2 cellular contexts compared by ENCODE assay signal in the genomic region with DNA sequence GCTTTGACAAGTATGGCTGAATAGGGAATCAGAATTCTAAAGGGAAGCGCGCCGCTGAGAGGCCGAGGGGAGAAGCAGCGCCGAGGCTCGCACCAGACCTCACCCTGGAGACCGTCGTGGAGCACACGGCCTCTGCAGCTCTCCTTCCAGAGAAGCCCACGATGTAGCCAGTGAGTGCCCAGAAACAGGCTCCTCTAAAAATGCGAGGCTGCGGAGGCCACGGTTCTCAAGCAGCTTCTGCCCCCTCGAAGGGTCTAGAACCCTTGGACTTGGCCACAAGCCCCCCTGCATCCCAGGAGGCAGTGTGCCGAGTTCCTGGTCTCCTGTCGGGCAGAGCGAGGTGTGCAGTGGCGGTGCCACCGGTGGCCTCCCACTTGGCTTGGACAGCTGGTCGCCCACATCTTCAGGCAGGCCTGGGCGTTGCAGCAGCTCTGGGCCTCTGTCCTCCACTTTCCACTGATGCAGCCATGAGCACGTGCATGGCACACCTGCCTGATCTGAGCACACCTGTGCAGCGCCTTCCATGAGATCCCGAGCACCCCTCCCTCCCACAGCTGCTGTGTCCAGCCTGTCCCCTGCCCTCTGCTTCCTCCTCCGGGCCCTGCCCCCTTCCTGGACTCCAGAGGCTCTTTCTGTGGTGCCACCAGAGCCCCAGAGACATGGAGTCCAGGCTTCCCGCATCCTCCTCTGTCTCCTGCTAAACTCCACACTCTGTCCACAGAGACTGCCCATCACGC.
TF ChIP-seq lines count a peak whose summit lies in the region.

No MANE protein-coding gene starts in this region.

TF ChIP-seq in K562, 482 proteins besides CTCF, POLR2A, EP300 and RAD21:
- TF ChIP-seq NFATC3 (IDR thresholded peaks at IDR 0.05): no peak
- TF ChIP-seq YY1 (IDR thresholded peaks at IDR 0.05; ENCODE audit: borderline replicate concordance in 1 of 3, control insufficient read depth in 1 of 3, extremely low read depth in 1 of 3, insufficient read depth in 3 of 3, insufficient read length in 1 of 3, insufficient replicate concordance in 2 of 3, low read depth in 1 of 3, low read length in 2 of 3): peak in 1 of 3 experiments; percentile 16

TF ChIP-seq in H1, 55 proteins besides CTCF, POLR2A, EP300 and RAD21:
- TF ChIP-seq FOSL1 (IDR thresholded peaks at IDR 0.05; ENCODE audit: insufficient read depth, low read depth, low read length) (no peak), TEAD4 (IDR thresholded peaks at IDR 0.05; ENCODE audit: low read depth, low read length) (no peak), CTBP2 (IDR thresholded peaks at IDR 0.05; ENCODE audit: borderline replicate concordance, insufficient read depth, insufficient read length, low read length) (no peak), ZNF274 (IDR thresholded peaks at IDR 0.05; ENCODE audit: borderline replicate concordance, extremely low read depth, low read length) (no peak), E2F6 (IDR thresholded peaks at IDR 0.05) (no peak), BCL11A (IDR thresholded peaks at IDR 0.05; ENCODE audit: low read depth in 2 of 2, low read length in 2 of 2) (no peak), RNF2 (IDR thresholded peaks at IDR 0.05; ENCODE audit: borderline replicate concordance, low read depth, low read length, missing control alignments, poor library complexity, severe bottlenecking) (no peak), CEBPB (IDR thresholded peaks at IDR 0.05; ENCODE audit: low read depth, low read length) (no peak), SUZ12 (IDR thresholded peaks at IDR 0.05; ENCODE audit: low read length) (no peak), RXRA (IDR thresholded peaks at IDR 0.05; ENCODE audit: insufficient read depth, low read depth, low read length) (no peak), SP1 (IDR thresholded peaks at IDR 0.05; ENCODE audit: low read depth, low read length) (no peak), BRCA1 (IDR thresholded peaks at IDR 0.05; ENCODE audit: low read depth, low read length) (no peak)
- TF ChIP-seq, protein P1, sequence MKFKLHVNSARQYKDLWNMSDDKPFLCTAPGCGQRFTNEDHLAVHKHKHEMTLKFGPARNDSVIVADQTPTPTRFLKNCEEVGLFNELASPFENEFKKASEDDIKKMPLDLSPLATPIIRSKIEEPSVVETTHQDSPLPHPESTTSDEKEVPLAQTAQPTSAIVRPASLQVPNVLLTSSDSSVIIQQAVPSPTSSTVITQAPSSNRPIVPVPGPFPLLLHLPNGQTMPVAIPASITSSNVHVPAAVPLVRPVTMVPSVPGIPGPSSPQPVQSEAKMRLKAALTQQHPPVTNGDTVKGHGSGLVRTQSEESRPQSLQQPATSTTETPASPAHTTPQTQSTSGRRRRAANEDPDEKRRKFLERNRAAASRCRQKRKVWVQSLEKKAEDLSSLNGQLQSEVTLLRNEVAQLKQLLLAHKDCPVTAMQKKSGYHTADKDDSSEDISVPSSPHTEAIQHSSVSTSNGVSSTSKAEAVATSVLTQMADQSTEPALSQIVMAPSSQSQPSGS (IDR thresholded peaks at IDR 0.05; ENCODE audit: low read length): no peak
- TF ChIP-seq, protein P2, sequence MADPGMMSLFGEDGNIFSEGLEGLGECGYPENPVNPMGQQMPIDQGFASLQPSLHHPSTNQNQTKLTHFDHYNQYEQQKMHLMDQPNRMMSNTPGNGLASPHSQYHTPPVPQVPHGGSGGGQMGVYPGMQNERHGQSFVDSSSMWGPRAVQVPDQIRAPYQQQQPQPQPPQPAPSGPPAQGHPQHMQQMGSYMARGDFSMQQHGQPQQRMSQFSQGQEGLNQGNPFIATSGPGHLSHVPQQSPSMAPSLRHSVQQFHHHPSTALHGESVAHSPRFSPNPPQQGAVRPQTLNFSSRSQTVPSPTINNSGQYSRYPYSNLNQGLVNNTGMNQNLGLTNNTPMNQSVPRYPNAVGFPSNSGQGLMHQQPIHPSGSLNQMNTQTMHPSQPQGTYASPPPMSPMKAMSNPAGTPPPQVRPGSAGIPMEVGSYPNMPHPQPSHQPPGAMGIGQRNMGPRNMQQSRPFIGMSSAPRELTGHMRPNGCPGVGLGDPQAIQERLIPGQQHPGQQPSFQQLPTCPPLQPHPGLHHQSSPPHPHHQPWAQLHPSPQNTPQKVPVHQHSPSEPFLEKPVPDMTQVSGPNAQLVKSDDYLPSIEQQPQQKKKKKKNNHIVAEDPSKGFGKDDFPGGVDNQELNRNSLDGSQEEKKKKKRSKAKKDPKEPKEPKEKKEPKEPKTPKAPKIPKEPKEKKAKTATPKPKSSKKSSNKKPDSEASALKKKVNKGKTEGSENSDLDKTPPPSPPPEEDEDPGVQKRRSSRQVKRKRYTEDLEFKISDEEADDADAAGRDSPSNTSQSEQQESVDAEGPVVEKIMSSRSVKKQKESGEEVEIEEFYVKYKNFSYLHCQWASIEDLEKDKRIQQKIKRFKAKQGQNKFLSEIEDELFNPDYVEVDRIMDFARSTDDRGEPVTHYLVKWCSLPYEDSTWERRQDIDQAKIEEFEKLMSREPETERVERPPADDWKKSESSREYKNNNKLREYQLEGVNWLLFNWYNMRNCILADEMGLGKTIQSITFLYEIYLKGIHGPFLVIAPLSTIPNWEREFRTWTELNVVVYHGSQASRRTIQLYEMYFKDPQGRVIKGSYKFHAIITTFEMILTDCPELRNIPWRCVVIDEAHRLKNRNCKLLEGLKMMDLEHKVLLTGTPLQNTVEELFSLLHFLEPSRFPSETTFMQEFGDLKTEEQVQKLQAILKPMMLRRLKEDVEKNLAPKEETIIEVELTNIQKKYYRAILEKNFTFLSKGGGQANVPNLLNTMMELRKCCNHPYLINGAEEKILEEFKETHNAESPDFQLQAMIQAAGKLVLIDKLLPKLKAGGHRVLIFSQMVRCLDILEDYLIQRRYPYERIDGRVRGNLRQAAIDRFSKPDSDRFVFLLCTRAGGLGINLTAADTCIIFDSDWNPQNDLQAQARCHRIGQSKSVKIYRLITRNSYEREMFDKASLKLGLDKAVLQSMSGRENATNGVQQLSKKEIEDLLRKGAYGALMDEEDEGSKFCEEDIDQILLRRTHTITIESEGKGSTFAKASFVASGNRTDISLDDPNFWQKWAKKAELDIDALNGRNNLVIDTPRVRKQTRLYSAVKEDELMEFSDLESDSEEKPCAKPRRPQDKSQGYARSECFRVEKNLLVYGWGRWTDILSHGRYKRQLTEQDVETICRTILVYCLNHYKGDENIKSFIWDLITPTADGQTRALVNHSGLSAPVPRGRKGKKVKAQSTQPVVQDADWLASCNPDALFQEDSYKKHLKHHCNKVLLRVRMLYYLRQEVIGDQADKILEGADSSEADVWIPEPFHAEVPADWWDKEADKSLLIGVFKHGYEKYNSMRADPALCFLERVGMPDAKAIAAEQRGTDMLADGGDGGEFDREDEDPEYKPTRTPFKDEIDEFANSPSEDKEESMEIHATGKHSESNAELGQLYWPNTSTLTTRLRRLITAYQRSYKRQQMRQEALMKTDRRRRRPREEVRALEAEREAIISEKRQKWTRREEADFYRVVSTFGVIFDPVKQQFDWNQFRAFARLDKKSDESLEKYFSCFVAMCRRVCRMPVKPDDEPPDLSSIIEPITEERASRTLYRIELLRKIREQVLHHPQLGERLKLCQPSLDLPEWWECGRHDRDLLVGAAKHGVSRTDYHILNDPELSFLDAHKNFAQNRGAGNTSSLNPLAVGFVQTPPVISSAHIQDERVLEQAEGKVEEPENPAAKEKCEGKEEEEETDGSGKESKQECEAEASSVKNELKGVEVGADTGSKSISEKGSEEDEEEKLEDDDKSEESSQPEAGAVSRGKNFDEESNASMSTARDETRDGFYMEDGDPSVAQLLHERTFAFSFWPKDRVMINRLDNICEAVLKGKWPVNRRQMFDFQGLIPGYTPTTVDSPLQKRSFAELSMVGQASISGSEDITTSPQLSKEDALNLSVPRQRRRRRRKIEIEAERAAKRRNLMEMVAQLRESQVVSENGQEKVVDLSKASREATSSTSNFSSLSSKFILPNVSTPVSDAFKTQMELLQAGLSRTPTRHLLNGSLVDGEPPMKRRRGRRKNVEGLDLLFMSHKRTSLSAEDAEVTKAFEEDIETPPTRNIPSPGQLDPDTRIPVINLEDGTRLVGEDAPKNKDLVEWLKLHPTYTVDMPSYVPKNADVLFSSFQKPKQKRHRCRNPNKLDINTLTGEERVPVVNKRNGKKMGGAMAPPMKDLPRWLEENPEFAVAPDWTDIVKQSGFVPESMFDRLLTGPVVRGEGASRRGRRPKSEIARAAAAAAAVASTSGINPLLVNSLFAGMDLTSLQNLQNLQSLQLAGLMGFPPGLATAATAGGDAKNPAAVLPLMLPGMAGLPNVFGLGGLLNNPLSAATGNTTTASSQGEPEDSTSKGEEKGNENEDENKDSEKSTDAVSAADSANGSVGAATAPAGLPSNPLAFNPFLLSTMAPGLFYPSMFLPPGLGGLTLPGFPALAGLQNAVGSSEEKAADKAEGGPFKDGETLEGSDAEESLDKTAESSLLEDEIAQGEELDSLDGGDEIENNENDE (IDR thresholded peaks at IDR 0.05; ENCODE audit: insufficient replicate concordance, low read length): no peak
